In the genomic region with DNA sequence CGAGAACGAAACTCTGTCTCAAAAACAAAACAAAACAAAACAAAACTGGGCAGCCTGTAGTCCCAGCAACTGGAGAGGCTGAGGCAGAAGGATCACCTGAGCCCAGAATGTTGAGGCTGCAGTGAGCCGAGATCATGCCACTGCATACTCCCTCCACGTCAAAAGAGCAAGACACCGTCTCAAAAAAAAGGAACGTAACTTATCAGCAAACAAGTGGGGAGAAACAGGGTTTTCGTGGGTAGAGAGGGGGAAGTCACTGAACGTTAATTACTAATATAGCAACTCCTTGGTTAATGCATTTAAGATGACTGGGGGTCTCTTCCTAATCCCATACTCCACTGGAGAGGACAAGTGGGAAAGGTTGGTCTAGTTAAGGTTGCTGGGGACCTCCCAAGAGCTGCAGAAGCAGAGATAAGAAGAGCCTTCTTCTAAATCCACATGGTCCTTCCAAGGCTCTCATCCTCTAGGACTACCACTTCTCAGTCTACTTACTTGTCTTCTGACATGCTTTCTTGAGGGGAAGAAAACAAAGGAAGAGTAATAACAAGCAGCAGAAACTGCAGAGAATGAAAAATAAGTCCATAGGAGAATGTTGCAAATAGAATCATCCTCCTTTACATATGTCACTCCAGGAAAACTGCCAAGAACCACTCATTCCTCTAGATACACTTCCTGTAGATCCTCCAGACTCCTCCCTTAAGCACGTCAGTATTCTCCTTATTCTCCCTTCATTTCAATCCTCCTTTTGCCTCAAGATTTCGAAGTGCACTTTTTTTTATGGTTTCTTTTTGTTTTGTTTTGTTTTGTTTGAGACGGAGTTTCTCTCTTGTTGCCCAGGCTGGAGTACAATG, we compare ENCODE assay signal across 10 cellular contexts.
DNase-seq lines count a peak whose midpoint lies in the region; ATAC-seq and TF ChIP-seq lines count a peak whose summit lies in the region.
"Had no signal": no experiment of that assay in that cellular context is flagged by ENCODE, and none has a peak within 500 bp of the region (broad histone marks: within the 10 kb centered on the region; RNA-seq: fewer than 3 reads in every experiment).

No MANE protein-coding gene starts in this region.

- H3K36me3 ChIP-seq in HAP-1 (replicated peaks) = no peaks in the 10 kb centered on the region

- H3K4me3 ChIP-seq in GM12865 (ENCODE audit: low read depth, low read length) (peak overlapping the region; percentile 0; the same call in 1 of the 2 replicates), cardiac fibroblast (replicated peaks in 1 of 2; ENCODE audit: low read depth in 2 of 2, low read length in 2 of 2) (no peak overlapping the region), HAP-1 (no peak overlapping the region)

- H3K9me3 ChIP-seq in HAP-1 = no peaks in the 10 kb centered on the region

- H3K27me3 ChIP-seq in HAP-1 (ENCODE audit: low read depth) = no peaks in the 10 kb centered on the region

- DNase-seq in GM12865 (ENCODE audit: low read depth) = peak; percentile 59
- DNase-seq in NCI-H226 = peak; percentile 84
- peak; percentile 95 for DNase-seq in cardiac fibroblast (ENCODE audit: low read depth in 2 of 2)
- peak; percentile 26 for DNase-seq in pons (ENCODE audit: low spot score)
- no peak for DNase-seq in HAP-1 (ENCODE audit: low spot score in 2 of 2)
- DNase-seq in effector CD8-positive, alpha-beta T cell (lab: John Stamatoyannopoulos, UW) = no peak
- no peak for DNase-seq in GM13977 (ENCODE audit: low spot score)
- DNase-seq: activated naive CD4-positive, alpha-beta T cell; stimulated activated naive CD4-positive, alpha-beta T cell treated with Interleukin-2 at 50 U/mL for 16 hours had no signal

- in situ Hi-C loops in HAP-1 (cut with MboI; ENCODE audit: low sequenced_read_pairs) (loop anchor here (25.0 kb wide), 1 partner anchor 940 kb away; no protein-coding TSS in a partner anchor), GM13977 (cut with MboI; ENCODE audit: low pct_unique_long_range_greater_than_20kb, low sequenced_read_pairs, unreplicated experiment) (no loop called here)

- peaks cover 19% of the 10 kb centered on the region for H3K4me1 ChIP-seq in HAP-1

- ATAC-seq in GM19452 (IDR thresholded peaks at IDR 0.05; ENCODE audit: unreplicated experiment) = no peak

- no peak for TF ChIP-seq CTCF in GM12865 (IDR thresholded peaks at IDR 0.05; ENCODE audit: insufficient read depth, low read depth, low read length, missing control alignments)
- no peak for TF ChIP-seq CTCF in cardiac fibroblast (IDR thresholded peaks at IDR 0.05; ENCODE audit: low read depth, low read length)
- TF ChIP-seq CTCF in GM13977 (IDR thresholded peaks at IDR 0.05; ENCODE audit: extremely low read depth, insufficient read depth, missing control alignments) = no peak

Comparison
In these comparisons a context has a peak if more than half of its experiments do, and no peak if none do; other contexts are left out.
1. DNase-seq: peak in GM12865 (single experiment), NCI-H226 (single experiment), cardiac fibroblast (2 of 2) and pons (single experiment); none in HAP-1 (0 of 2), effector CD8-positive, alpha-beta T cell (single experiment) and GM13977 (single experiment).